ENCODE assay signal across 10 cellular contexts in the genomic region with DNA sequence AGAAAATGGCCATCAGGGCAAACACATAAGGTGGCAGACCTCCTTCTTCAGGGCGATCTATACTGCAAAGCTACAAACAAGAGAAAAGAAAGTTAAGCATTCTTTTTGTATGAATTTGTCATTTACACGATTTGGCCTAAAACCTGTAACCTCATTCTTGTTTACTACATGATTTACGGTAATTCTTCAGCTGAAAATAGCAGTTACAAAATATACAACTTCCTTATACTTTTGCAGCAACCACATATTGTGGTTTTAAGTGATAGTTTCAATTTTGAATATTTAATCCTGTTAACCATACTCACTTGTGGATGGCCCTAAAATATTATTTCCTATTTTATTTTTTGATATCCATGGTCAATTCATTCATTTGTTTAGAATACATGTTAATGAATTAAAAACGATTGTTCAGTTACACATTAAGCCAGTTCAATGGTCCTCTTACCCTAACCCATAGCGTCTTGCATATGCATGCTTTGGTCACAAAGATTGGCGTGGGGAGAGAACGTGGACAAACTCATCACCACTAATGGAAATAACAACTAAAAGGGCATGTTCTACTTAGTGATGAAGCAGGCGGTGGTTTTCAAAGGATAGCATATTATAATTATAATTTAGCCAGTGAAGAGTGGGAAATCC.
DNase-seq lines count a peak whose midpoint lies in the region; ATAC-seq and TF ChIP-seq lines count a peak whose summit lies in the region.
"Had no signal": no experiment of that assay in that cellular context is flagged by ENCODE, and none has a peak within 500 bp of the region (broad histone marks: within the 10 kb centered on the region; RNA-seq: fewer than 3 reads in every experiment).

No MANE protein-coding gene starts in this region.

- peaks cover 58 to 59% of the 10 kb centered on the region in 2 experiments for H3K4me1 ChIP-seq in neutrophil (ENCODE audit: control insufficient read depth in 1 of 2, insufficient read depth in 1 of 2, low read depth in 1 of 2, low read length in 1 of 2)

- no peaks in the 10 kb centered on the region for H3K27me3 Mint-ChIP-seq in T-helper 1 cell treated with Interleukin-12 subunit alpha and Interleukin-12 subunit beta and Interleukin-4 antibody, amounts not matched to agents 30 μg/mL and 1 μg/mL, for 36 hours (ENCODE audit: low read depth)
- H3K27me3 Mint-ChIP-seq: brain had no signal

- peak overlapping the region; percentile 50 to 51 for H3K4me3 ChIP-seq in neutrophil (ENCODE audit: low read depth in 1 of 2, low read length in 1 of 2)

- no peaks in the 10 kb centered on the region for H3K9me3 ChIP-seq in neutrophil

- ATAC-seq in GM18517 (IDR thresholded peaks at IDR 0.05; ENCODE audit: unreplicated experiment) (peak; percentile 38), HG02759 (IDR thresholded peaks at IDR 0.05; ENCODE audit: unreplicated experiment) (peak; percentile 24), HG03108 (IDR thresholded peaks at IDR 0.05; ENCODE audit: unreplicated experiment) (no peak)
- ATAC-seq: Right ventricle myocardium inferior had no signal

- H3K27ac ChIP-seq in neutrophil, result peak overlapping the region; percentile 87

- DNase-seq in NCI-H2107 treated with DMSO at 0.1 percent for 48 hours (lab: John Stamatoyannopoulos, UW; ENCODE audit: unreplicated experiment) (no peak), medulla oblongata (ENCODE audit: extremely low spot score) (no peak)
- DNase-seq: NCI-H187 had no signal

- H3K27ac Mint-ChIP-seq in T-helper 1 cell treated with Interleukin-12 subunit alpha and Interleukin-12 subunit beta and Interleukin-4 antibody, amounts not matched to agents 30 μg/mL and 1 μg/mL, for 36 hours, result peak overlapping the region; percentile 71
- H3K27ac Mint-ChIP-seq: brain had no signal

- TF ChIP-seq CTCF in neutrophil (IDR thresholded peaks at IDR 0.05), result no peak

- peaks cover 75% of the 10 kb centered on the region for H3K36me3 Mint-ChIP-seq in T-helper 1 cell treated with Interleukin-12 subunit alpha and Interleukin-12 subunit beta and Interleukin-4 antibody, amounts not matched to agents 30 μg/mL and 1 μg/mL, for 36 hours (ENCODE audit: low read depth)

- peaks cover 35% of the 10 kb centered on the region for H3K4me1 Mint-ChIP-seq in T-helper 1 cell treated with Interleukin-12 subunit alpha and Interleukin-12 subunit beta and Interleukin-4 antibody, amounts not matched to agents 30 μg/mL and 1 μg/mL, for 36 hours (ENCODE audit: low read depth)
- H3K4me1 Mint-ChIP-seq: brain had no signal

- H3K9me3 Mint-ChIP-seq in T-helper 1 cell treated with Interleukin-12 subunit alpha and Interleukin-12 subunit beta and Interleukin-4 antibody, amounts not matched to agents 30 μg/mL and 1 μg/mL, for 36 hours, result no peaks in the 10 kb centered on the region
- H3K9me3 Mint-ChIP-seq: brain had no signal

- H3K36me3 ChIP-seq in neutrophil, result peaks cover 98% of the 10 kb centered on the region

- peak overlapping the region; percentile 83 for H3K4me3 Mint-ChIP-seq in T-helper 1 cell treated with Interleukin-12 subunit alpha and Interleukin-12 subunit beta and Interleukin-4 antibody, amounts not matched to agents 30 μg/mL and 1 μg/mL, for 36 hours
- H3K4me3 Mint-ChIP-seq: brain had no signal

- no peaks in the 10 kb centered on the region for H3K27me3 ChIP-seq in neutrophil
